In the genomic region with DNA sequence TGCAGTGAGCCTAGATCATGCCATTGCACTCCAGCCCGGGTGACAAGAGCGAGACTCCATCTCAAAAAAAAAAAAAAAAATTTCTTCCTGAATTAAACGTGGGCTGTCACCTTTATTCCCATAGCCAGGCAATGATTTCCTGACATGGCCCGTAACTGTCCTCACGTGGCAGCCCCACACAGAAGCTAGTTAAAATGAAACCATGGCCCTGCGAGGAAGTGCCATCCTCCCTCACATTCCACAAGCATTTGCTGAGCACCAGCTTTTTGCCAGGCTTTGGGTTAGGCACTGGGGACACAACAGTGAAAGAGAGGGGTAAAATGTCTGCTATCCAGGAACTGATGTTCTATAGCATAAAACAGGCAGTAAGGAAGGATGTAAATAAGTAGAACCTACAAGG, we compare ENCODE assay signal across 22 cellular contexts. TPM values are rescaled to one million over a fixed set of nuclear protein-coding genes. Genes with fewer than 3 reads are reported as not detected.
DNase-seq lines count a peak whose midpoint lies in the region; ATAC-seq, FAIRE-seq and TF ChIP-seq lines count a peak whose summit lies in the region.
"Had no signal": no experiment of that assay in that cellular context is flagged by ENCODE, and none has a peak within 500 bp of the region (broad histone marks: within the 10 kb centered on the region; RNA-seq: fewer than 3 reads in every experiment).

No MANE protein-coding gene starts in this region.

- H3K36me3 Mint-ChIP-seq in activated CD4-positive, alpha-beta T cell treated with anti-CD3 and anti-CD28 coated beads, Interleukin-2, amount 10 ng/mL, durations not matched to agents 7 days and 5 days (ENCODE audit: low read depth): no peaks in the 10 kb centered on the region
- H3K36me3 Mint-ChIP-seq in astrocyte (ENCODE audit: low read depth, unreplicated experiment): no peaks in the 10 kb centered on the region
- no peaks in the 10 kb centered on the region for H3K36me3 Mint-ChIP-seq in stimulated activated effector memory CD8-positive, alpha-beta T cell treated with anti-CD3 and anti-CD28 coated beads, Interleukin-12 subunit alpha, Interleukin-12 subunit beta, amount 100 ng/mL, for 72 hours
- H3K36me3 Mint-ChIP-seq: CD8-positive, alpha-beta memory T cell had no signal

- in situ Hi-C loops in HepG2 (cut with HindIII; ENCODE audit: extremely low pct_ligation_motif_present, low pct_unique_long_range_greater_than_20kb): no loop called here

- H3K4me3 Mint-ChIP-seq in activated CD4-positive, alpha-beta T cell treated with anti-CD3 and anti-CD28 coated beads, Interleukin-2, amount 10 ng/mL, durations not matched to agents 7 days and 5 days: no peak overlapping the region
- no peak overlapping the region for H3K4me3 Mint-ChIP-seq in astrocyte (ENCODE audit: unreplicated experiment)
- H3K4me3 Mint-ChIP-seq in stimulated activated effector memory CD8-positive, alpha-beta T cell treated with anti-CD3 and anti-CD28 coated beads, Interleukin-12 subunit alpha, Interleukin-12 subunit beta, amount 100 ng/mL, for 72 hours: no peak overlapping the region
- H3K4me3 Mint-ChIP-seq: CD8-positive, alpha-beta memory T cell; GM23338 had no signal

- POLR2A ChIA-PET in activated CD4-positive, alpha-beta T cell treated with anti-CD3 and anti-CD28 coated beads, Interleukin-2, amount 10 ng/mL, durations not matched to agents 7 days and 5 days (lab: Charles Lee): no interaction called here
- POLR2A ChIA-PET in HepG2 (lab: Yijun Ruan, JAX): interaction anchor here (0.8 kb wide), 1 partner anchor 70 kb away, joined by 3 read pairs; the partner anchor contains the start of gene FBXO17

- no TSS peak for BruUV-seq in HepG2 (replicated peaks; lab: Mats Ljungman, UMichigan)

- H3K9me3 Mint-ChIP-seq in activated CD4-positive, alpha-beta T cell treated with anti-CD3 and anti-CD28 coated beads, Interleukin-2, amount 10 ng/mL, durations not matched to agents 7 days and 5 days: peaks cover 2% of the 10 kb centered on the region
- H3K9me3 Mint-ChIP-seq in astrocyte (ENCODE audit: unreplicated experiment): peaks cover 7% of the 10 kb centered on the region
- H3K9me3 Mint-ChIP-seq in stimulated activated effector memory CD8-positive, alpha-beta T cell treated with anti-CD3 and anti-CD28 coated beads, Interleukin-12 subunit alpha, Interleukin-12 subunit beta, amount 100 ng/mL, for 72 hours: no peaks in the 10 kb centered on the region
- H3K9me3 Mint-ChIP-seq: CD8-positive, alpha-beta memory T cell had no signal

- H3K27me3 ChIP-seq in astrocyte (ENCODE audit: insufficient read depth, low read length): no peaks in the 10 kb centered on the region
- H3K27me3 ChIP-seq in HepG2 (ENCODE audit: control insufficient read depth in 1 of 2, insufficient read depth in 2 of 2, low read length in 2 of 2): no peaks in the 10 kb centered on the region; a peak in 1 of 5 replicates
- H3K27me3 ChIP-seq in esophagus squamous epithelium: no peaks in the 10 kb centered on the region
- H3K27me3 ChIP-seq: MG63 had no signal

- TF ChIP-seq EP300 in HepG2 (IDR thresholded peaks at IDR 0.05; ENCODE audit: low read depth in 2 of 2, low read length in 2 of 2) (no peak), HepG2 (CRISPR knock-in tag; IDR thresholded peaks at IDR 0.05; ENCODE audit: borderline replicate concordance) (no peak)

- H3K27me3 Mint-ChIP-seq in activated CD4-positive, alpha-beta T cell treated with anti-CD3 and anti-CD28 coated beads, Interleukin-2, amount 10 ng/mL, durations not matched to agents 7 days and 5 days: peaks cover 8% of the 10 kb centered on the region
- H3K27me3 Mint-ChIP-seq in astrocyte (ENCODE audit: low read depth, unreplicated experiment): peaks cover 23% of the 10 kb centered on the region

- no peak overlapping the region for H3K27ac ChIP-seq in astrocyte (ENCODE audit: low read depth, low read length)
- H3K27ac ChIP-seq in HepG2 (ENCODE audit: extremely low read length, insufficient read depth, low read length): no peak overlapping the region
- H3K27ac ChIP-seq in esophagus squamous epithelium: peak overlapping the region in 1 of 4 donors; percentile 0
- H3K27ac ChIP-seq: C4-2B had no signal

- 8% methylated on average over 6 of the region's 6 CpGs for WGBS in HepG2 (ENCODE audit: low lambda C conversion rate)
- 76 to 77% methylated on average over 4 of the region's 6 CpGs for WGBS in esophagus squamous epithelium, 2 donors

- no peaks in the 10 kb centered on the region for H3K4me1 Mint-ChIP-seq in activated CD4-positive, alpha-beta T cell treated with anti-CD3 and anti-CD28 coated beads, Interleukin-2, amount 10 ng/mL, durations not matched to agents 7 days and 5 days
- H3K4me1 Mint-ChIP-seq in astrocyte (ENCODE audit: low read depth, unreplicated experiment): peaks cover 4% of the 10 kb centered on the region
- no peaks in the 10 kb centered on the region for H3K4me1 Mint-ChIP-seq in stimulated activated effector memory CD8-positive, alpha-beta T cell treated with anti-CD3 and anti-CD28 coated beads, Interleukin-12 subunit alpha, Interleukin-12 subunit beta, amount 100 ng/mL, for 72 hours
- H3K4me1 Mint-ChIP-seq: GM23338 had no signal

- peak overlapping the region; percentile 17 for H3K27ac Mint-ChIP-seq in activated CD4-positive, alpha-beta T cell treated with anti-CD3 and anti-CD28 coated beads, Interleukin-2, amount 10 ng/mL, durations not matched to agents 7 days and 5 days
- H3K27ac Mint-ChIP-seq in astrocyte (ENCODE audit: unreplicated experiment): peak overlapping the region; percentile 38
- H3K27ac Mint-ChIP-seq in stimulated activated effector memory CD8-positive, alpha-beta T cell treated with anti-CD3 and anti-CD28 coated beads, Interleukin-12 subunit alpha, Interleukin-12 subunit beta, amount 100 ng/mL, for 72 hours: peak overlapping the region; percentile 11
- H3K27ac Mint-ChIP-seq: CD8-positive, alpha-beta memory T cell; GM23338 had no signal

- H3K4me2 ChIP-seq in astrocyte (ENCODE audit: low read length) (no peak overlapping the region), HepG2 (ENCODE audit: low read depth, low read length) (peak overlapping the region; percentile 36; the same call in 1 of the 2 replicates)
- H3K4me2 ChIP-seq: GM23338 had no signal

- H3K9me3 ChIP-seq in astrocyte (ENCODE audit: insufficient read depth, low read depth, low read length) (no peaks in the 10 kb centered on the region), HepG2 (ENCODE audit: low read length) (no peaks in the 10 kb centered on the region), esophagus squamous epithelium (no peaks in the 10 kb centered on the region)

- H3K4me1 ChIP-seq in astrocyte (ENCODE audit: insufficient read depth, low read length) (no peaks in the 10 kb centered on the region), HepG2 (ENCODE audit: insufficient read depth, low read length) (peaks cover 7% of the 10 kb centered on the region; the same call in 1 of the 2 replicates), esophagus squamous epithelium (no peaks in the 10 kb centered on the region)
- H3K4me1 ChIP-seq: HAP-1 had no signal

- no peak overlapping the region for H3K4me3 ChIP-seq in astrocyte (ENCODE audit: insufficient read depth, low read depth, low read length)
- H3K4me3 ChIP-seq in HepG2 (replicated peaks in 1 of 3; ENCODE audit: insufficient read depth in 1 of 3, low read depth in 2 of 3, low read length in 3 of 3): no peak overlapping the region
- H3K4me3 ChIP-seq in esophagus squamous epithelium: no peak overlapping the region
- H3K4me3 ChIP-seq: GM23338, HAP-1, MG63 had no signal

- ATAC-seq in HepG2: no peak
- ATAC-seq in stimulated activated effector memory CD8-positive, alpha-beta T cell treated with anti-CD3 and anti-CD28 coated beads, Interleukin-12 subunit alpha, Interleukin-12 subunit beta, amount 100 ng/mL, for 72 hours: no peak
- ATAC-seq in stimulated activated naive CD8-positive, alpha-beta T cell treated with anti-CD3 and anti-CD28 coated beads, Interleukin-15, Interleukin-2, amounts not matched to agents 100 U/mL and 50 U/mL, for 24 hours: no peak

- H3K36me3 ChIP-seq in astrocyte (ENCODE audit: insufficient read depth, low read length): no peaks in the 10 kb centered on the region
- H3K36me3 ChIP-seq in HepG2 (replicated peaks in 1 of 2; ENCODE audit: control insufficient read depth in 1 of 2, insufficient read depth in 2 of 2, low read length in 2 of 2): no peaks in the 10 kb centered on the region
- H3K36me3 ChIP-seq in esophagus squamous epithelium: no peaks in the 10 kb centered on the region
- H3K36me3 ChIP-seq: HAP-1, MG63 had no signal

- CTCF ChIA-PET in activated CD4-positive, alpha-beta T cell treated with anti-CD3 and anti-CD28 coated beads, Interleukin-2, amount 10 ng/mL, durations not matched to agents 7 days and 5 days (lab: Charles Lee): no interaction called here
- CTCF ChIA-PET in HepG2 (lab: Yijun Ruan, JAX; ENCODE audit: low intra/inter-chr PET ratio, low total read pairs): no interaction called here

- H3K9ac ChIP-seq in astrocyte (ENCODE audit: low read length): no peak overlapping the region
- H3K9ac ChIP-seq in HepG2 (ENCODE audit: insufficient read depth, low read depth, low read length): no peak overlapping the region

- H3K79me2 ChIP-seq in astrocyte (ENCODE audit: insufficient read depth, low read length): no peaks in the 10 kb centered on the region
- H3K79me2 ChIP-seq in HepG2 (ENCODE audit: insufficient read depth, low read length): no peaks in the 10 kb centered on the region

- H2AFZ ChIP-seq in astrocyte (ENCODE audit: low read depth, low read length): no peak overlapping the region
- H2AFZ ChIP-seq in HepG2 (ENCODE audit: low read length): no peak overlapping the region
- H2AFZ ChIP-seq: GM23338 had no signal

- no peak for TF ChIP-seq RAD21 in HepG2 (CRISPR knock-in tag; IDR thresholded peaks at IDR 0.05)

- no peak for DNase-seq in activated CD4-positive, alpha-beta T cell treated with anti-CD3 and anti-CD28 coated beads, Interleukin-2, amount 10 ng/mL, durations not matched to agents 7 days and 5 days
- no peak for DNase-seq in activated CD4-positive, alpha-beta T cell treated with anti-CD3 and anti-CD28 coated beads, Interleukin-2, amount 50 U/mL, for 4 hours
- DNase-seq in astrocyte (ENCODE audit: low read depth) (no peak), HepG2 (ENCODE audit: low spot score) (no peak), esophagus squamous epithelium (lab: John Stamatoyannopoulos, UW) (no peak), NCI-H1092 (lab: John Stamatoyannopoulos, UW) (no peak)
- DNase-seq in stimulated activated effector memory CD8-positive, alpha-beta T cell treated with anti-CD3 and anti-CD28 coated beads, Interleukin-12 subunit alpha, Interleukin-12 subunit beta, amount 100 ng/mL, for 72 hours (ENCODE audit: low spot score in 2 of 2): no peak
- DNase-seq in stimulated activated naive CD8-positive, alpha-beta T cell treated with anti-CD3 and anti-CD28 coated beads, Interleukin-15, Interleukin-2, amounts not matched to agents 100 U/mL and 50 U/mL, for 24 hours: no peak
- DNase-seq: 8988T; CD8-positive, alpha-beta memory T cell; GDM1; MG63; NCI-H1417 treated with DMSO at 0.1 percent for 48 hours; NCI-H187; NCI-H446 treated with DMSO at 0.1 percent for 48 hours; NK-92 treated with Interleukin-12 subunit alpha and Interleukin-12 subunit beta, amount 100 ng/mL, for 24 hours; SIG-M5 had no signal

- intact Hi-C loops in HepG2 (cut with micrococcal nuclease; ENCODE audit: unreplicated experiment) (loop anchor here (1.0 kb wide), 1 partner anchor 43 kb away; no protein-coding TSS in a partner anchor), esophagus squamous epithelium (cut with DNase I) (no loop called here)

- FAIRE-seq in astrocyte (lab: Jason Lieb, UNC): no peak
- no peak for FAIRE-seq in HepG2 (lab: Jason Lieb, UNC)
- FAIRE-seq: D721Med, GM18507 had no signal

- TF ChIP-seq POLR2A in HepG2 (IDR thresholded peaks at IDR 0.05; ENCODE audit: insufficient read depth in 1 of 2, low read depth in 2 of 2, low read length in 2 of 2): no peak
- TF ChIP-seq POLR2A in esophagus squamous epithelium (IDR thresholded peaks at IDR 0.05): no peak

- H4K20me1 ChIP-seq in astrocyte (ENCODE audit: insufficient read depth, low read length) (no peaks in the 10 kb centered on the region), HepG2 (ENCODE audit: insufficient read depth, low read length) (no peaks in the 10 kb centered on the region)

- no peak for TF ChIP-seq CTCF in astrocyte (IDR thresholded peaks at IDR 0.05; ENCODE audit: insufficient read depth, low read depth, low read length)
- no peak for TF ChIP-seq CTCF in HepG2 (CRISPR knock-in tag; IDR thresholded peaks at IDR 0.05)
- TF ChIP-seq CTCF in esophagus squamous epithelium (IDR thresholded peaks at IDR 0.05): no peak

RNA-seq across cellular contexts. Expression of gene FBXO27, which starts 13.2 kb away (rescaled TPM):
- total RNA-seq in activated CD4-positive, alpha-beta T cell treated with anti-CD3 and anti-CD28 coated beads, Interleukin-2, amount 10 ng/mL, durations not matched to agents 7 days and 5 days: not detected
- 4.1 and 7.1 TPM in 2 replicates for total RNA-seq in astrocyte
- total RNA-seq in HepG2 (2016; rRNA removed; fragmentation: Illumina TruSeq; extraction: Trizol): 0.15 and 0.49 TPM in 2 replicates
- total RNA-seq in HepG2 (2016; cell fraction: cytosol; rRNA removed; fragmentation: Illumina TruSeq; extraction: Trizol; ENCODE audit: low read depth): 0.20 and 0.26 TPM in 2 replicates
- 0.27 and 0.35 TPM in 2 replicates for total RNA-seq in HepG2 (2016; cell fraction: insoluble cytoplasmic fraction; rRNA removed; fragmentation: Illumina TruSeq; extraction: Trizol)
- total RNA-seq in HepG2 (2016; cell fraction: membrane; rRNA removed; fragmentation: Illumina TruSeq; extraction: Trizol): 0.17 and 0.34 TPM in 2 replicates
- total RNA-seq in HepG2 (2016; cell fraction: nucleus; rRNA removed; fragmentation: Illumina TruSeq; extraction: Trizol): not detected in 2 replicates
- 2.0 and 2.8 TPM in 2 replicates for polyA plus RNA-seq in HepG2 (2011; rRNA removed)
- 1.7 and 2.8 TPM in 2 replicates for polyA plus RNA-seq in HepG2 (2011; cell fraction: cytosol; rRNA removed)
- polyA plus RNA-seq in HepG2 (2011; cell fraction: nucleus; rRNA removed): 1.4 and 1.7 TPM in 2 replicates
- polyA plus RNA-seq in HepG2 (2012): 0.99 and 1.1 TPM in 2 replicates
- 0.10 TPM in 1 of 2 replicates, not detected in the other for polyA plus RNA-seq in HepG2 (2016; cell fraction: cytosol; fragmentation: Illumina TruSeq; extraction: Trizol; ENCODE audit: low read depth)
- polyA plus RNA-seq in HepG2 (2016; cell fraction: insoluble cytoplasmic fraction; fragmentation: Illumina TruSeq; extraction: Trizol; ENCODE audit: low read depth): 0.73 and 1.2 TPM in 2 replicates
- 0.48 TPM in 2 replicates for polyA plus RNA-seq in HepG2 (2016; cell fraction: membrane; fragmentation: Illumina TruSeq; extraction: Trizol; ENCODE audit: low read depth)
- polyA plus RNA-seq in HepG2 (2016; cell fraction: nucleus; fragmentation: Illumina TruSeq; extraction: Trizol; ENCODE audit: insufficient read depth, low read depth): 0.53 and 1.7 TPM in 2 replicates
- 0.23 and 2.3 TPM in 2 replicates for polyA minus RNA-seq in HepG2 (2011; rRNA and poly(A)+ RNA removed; ENCODE audit: low replicate concordance)
- not detected in 2 replicates for polyA minus RNA-seq in HepG2 (2011; cell fraction: cytosol; rRNA and poly(A)+ RNA removed)
- 0.26 and 1.9 TPM in 2 replicates for polyA minus RNA-seq in HepG2 (2011; cell fraction: nucleus; rRNA and poly(A)+ RNA removed)
- total RNA-seq in esophagus squamous epithelium: 10 to 100 TPM in 2 of 4 donors, 1 to 10 TPM in 2; 5.7 to 14.0 (median 8.3) TPM

RNA-seq across cellular contexts. Expression of gene ACP7, which starts 38.7 kb away (rescaled TPM):
- total RNA-seq in activated CD4-positive, alpha-beta T cell treated with anti-CD3 and anti-CD28 coated beads, Interleukin-2, amount 10 ng/mL, durations not matched to agents 7 days and 5 days: not detected
- not detected in 2 replicates for total RNA-seq in astrocyte
- not detected in 2 replicates for total RNA-seq in HepG2 (2016; rRNA removed; fragmentation: Illumina TruSeq; extraction: Trizol)
- not detected in 2 replicates for total RNA-seq in HepG2 (2016; cell fraction: cytosol; rRNA removed; fragmentation: Illumina TruSeq; extraction: Trizol; ENCODE audit: low read depth)
- not detected in 2 replicates for total RNA-seq in HepG2 (2016; cell fraction: insoluble cytoplasmic fraction; rRNA removed; fragmentation: Illumina TruSeq; extraction: Trizol)
- not detected in 2 replicates for total RNA-seq in HepG2 (2016; cell fraction: membrane; rRNA removed; fragmentation: Illumina TruSeq; extraction: Trizol)
- total RNA-seq in HepG2 (2016; cell fraction: nucleus; rRNA removed; fragmentation: Illumina TruSeq; extraction: Trizol): not detected in 2 replicates
- polyA plus RNA-seq in HepG2 (2011; rRNA removed): 0.03 TPM in 1 of 2 replicates, not detected in the other
- not detected in 2 replicates for polyA plus RNA-seq in HepG2 (2011; cell fraction: cytosol; rRNA removed)
- not detected in 2 replicates for polyA plus RNA-seq in HepG2 (2011; cell fraction: nucleus; rRNA removed)
- not detected in 2 replicates for polyA plus RNA-seq in HepG2 (2012)
- not detected in 2 replicates for polyA plus RNA-seq in HepG2 (2016; cell fraction: cytosol; fragmentation: Illumina TruSeq; extraction: Trizol; ENCODE audit: low read depth)
- polyA plus RNA-seq in HepG2 (2016; cell fraction: insoluble cytoplasmic fraction; fragmentation: Illumina TruSeq; extraction: Trizol; ENCODE audit: low read depth): not detected in 2 replicates
- polyA plus RNA-seq in HepG2 (2016; cell fraction: membrane; fragmentation: Illumina TruSeq; extraction: Trizol; ENCODE audit: low read depth): not detected in 2 replicates
- not detected in 2 replicates for polyA plus RNA-seq in HepG2 (2016; cell fraction: nucleus; fragmentation: Illumina TruSeq; extraction: Trizol; ENCODE audit: insufficient read depth, low read depth)
- polyA minus RNA-seq in HepG2 (2011; rRNA and poly(A)+ RNA removed; ENCODE audit: low replicate concordance): not detected in 2 replicates
- polyA minus RNA-seq in HepG2 (2011; cell fraction: cytosol; rRNA and poly(A)+ RNA removed): not detected in 2 replicates
- not detected in 2 replicates for polyA minus RNA-seq in HepG2 (2011; cell fraction: nucleus; rRNA and poly(A)+ RNA removed)
- total RNA-seq in esophagus squamous epithelium: under 1 TPM in 3 of 4 donors, not detected in 1; 0.19 to 0.57 (median 0.40) TPM
- total RNA-seq: CD8-positive, alpha-beta memory T cell had no signal
